Comparison of ENCODE assay signal across 3 cellular contexts in genomic region chr9:116674210-116674980, GRCh38.
TF ChIP-seq lines count a peak whose summit lies in the region.

No MANE protein-coding gene starts in this region.

TF ChIP-seq in HepG2, 621 proteins besides CTCF, POLR2A, EP300 and RAD21:
- TF ChIP-seq MNT (IDR thresholded peaks at IDR 0.05) (no peak), ZNF253 (CRISPR knock-in tag; IDR thresholded peaks at IDR 0.05; ENCODE audit: borderline replicate concordance) (peak; percentile 75; the same call in 1 of the 2 replicates)

TF ChIP-seq in IMR-90, 13 proteins besides CTCF, POLR2A, EP300 and RAD21:
- no peak for TF ChIP-seq SMC3 (IDR thresholded peaks at IDR 0.05; ENCODE audit: low read depth, low read length)
- no peak for TF ChIP-seq MXI1 (IDR thresholded peaks at IDR 0.05; ENCODE audit: borderline replicate concordance, low read depth, low read length)
- no peak for TF ChIP-seq MAZ (IDR thresholded peaks at IDR 0.05; ENCODE audit: borderline replicate concordance, low read depth, low read length)
- TF ChIP-seq CHD1 (IDR thresholded peaks at IDR 0.05; ENCODE audit: low read depth, low read length), result no peak
- no peak for TF ChIP-seq CEBPB (IDR thresholded peaks at IDR 0.05; ENCODE audit: low read depth, low read length)
- TF ChIP-seq NFE2L2 (IDR thresholded peaks at IDR 0.05; ENCODE audit: low read depth, low read length), result no peak
- no peak for TF ChIP-seq MAFK (IDR thresholded peaks at IDR 0.05; ENCODE audit: low read depth, low read length)
- no peak for TF ChIP-seq RFX5 (IDR thresholded peaks at IDR 0.05; ENCODE audit: low read depth, low read length)
- TF ChIP-seq ELK1 (IDR thresholded peaks at IDR 0.05; ENCODE audit: borderline replicate concordance, low read depth, low read length), result no peak
- no peak for TF ChIP-seq FOS (IDR thresholded peaks at IDR 0.05; ENCODE audit: low read depth, low read length)
- no peak for TF ChIP-seq RCOR1 (IDR thresholded peaks at IDR 0.05; ENCODE audit: insufficient replicate concordance, low read length)
- TF ChIP-seq USF2 (IDR thresholded peaks at IDR 0.05; ENCODE audit: low read depth, low read length), result no peak
- no peak for TF ChIP-seq BHLHE40 (IDR thresholded peaks at IDR 0.05; ENCODE audit: low read depth, low read length)

TF ChIP-seq in H1, 55 proteins besides CTCF, POLR2A, EP300 and RAD21:
- TF ChIP-seq TCF12 (IDR thresholded peaks at IDR 0.05; ENCODE audit: low read depth, low read length) (peak; percentile 94), HDAC2 (IDR thresholded peaks at IDR 0.05; ENCODE audit: borderline replicate concordance in 1 of 2, low read depth in 2 of 2, low read length in 2 of 2) (no peak)
